Comparison of ENCODE assay signal across 16 cellular contexts in the genomic region with DNA sequence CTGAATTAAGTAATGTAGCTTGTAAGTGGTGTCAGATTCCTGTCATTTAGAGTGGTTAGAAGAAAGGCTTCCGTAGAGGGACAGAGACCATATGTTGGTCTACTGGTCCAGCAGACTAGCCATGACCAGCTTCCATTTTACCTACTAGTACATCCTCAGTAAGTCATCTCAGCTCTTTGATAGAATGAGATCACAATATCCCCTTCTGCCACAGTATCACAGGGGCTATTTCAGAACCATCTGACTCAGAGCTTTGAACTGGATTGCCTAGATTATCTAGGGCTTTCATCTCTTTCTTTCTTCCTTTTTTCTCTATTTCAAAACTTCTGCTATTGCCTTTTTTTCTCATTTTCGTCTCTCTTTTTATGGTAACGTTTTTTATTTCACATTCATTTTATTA. TPM values are rescaled to one million over a fixed set of nuclear protein-coding genes. Genes with fewer than 3 reads are reported as not detected.
DNase-seq lines count a peak whose midpoint lies in the region; ATAC-seq and TF ChIP-seq lines count a peak whose summit lies in the region.
"Had no signal": no experiment of that assay in that cellular context is flagged by ENCODE, and none has a peak within 500 bp of the region (broad histone marks: within the 10 kb centered on the region; RNA-seq: fewer than 3 reads in every experiment).

No MANE protein-coding gene starts in this region.

- no peaks in the 10 kb centered on the region for H3K9me3 Mint-ChIP-seq in chondrocyte (ENCODE audit: low read depth)
- no peaks in the 10 kb centered on the region for H3K9me3 Mint-ChIP-seq in activated CD4-positive, alpha-beta memory T cell treated with anti-CD3 and anti-CD28 coated beads for 36 hours
- H3K9me3 Mint-ChIP-seq: CD4-positive, alpha-beta T cell; GM23338; naive thymus-derived CD8-positive, alpha-beta T cell had no signal

- H3K4me1 Mint-ChIP-seq in chondrocyte (ENCODE audit: low read depth) = peaks cover 51% of the 10 kb centered on the region
- H3K4me1 Mint-ChIP-seq in activated CD4-positive, alpha-beta memory T cell treated with anti-CD3 and anti-CD28 coated beads for 36 hours (ENCODE audit: low read depth) = peaks cover 47% of the 10 kb centered on the region

- H3K27ac Mint-ChIP-seq in chondrocyte (ENCODE audit: unreplicated experiment) = peak overlapping the region; percentile 53
- no peak overlapping the region for H3K27ac Mint-ChIP-seq in activated CD4-positive, alpha-beta memory T cell treated with anti-CD3 and anti-CD28 coated beads for 36 hours
- H3K27ac Mint-ChIP-seq: CD4-positive, alpha-beta T cell; GM23338 had no signal

- no peak for ATAC-seq in GM19463 (IDR thresholded peaks at IDR 0.05; ENCODE audit: unreplicated experiment)
- no peak for ATAC-seq in HG02840 (IDR thresholded peaks at IDR 0.05; ENCODE audit: low FRiP score, unreplicated experiment)
- ATAC-seq: activated CD4-positive, CD25-positive, alpha-beta regulatory T cell treated with anti-CD3 and anti-CD28 coated beads, Interleukin-2, amount 50 U/mL, for 24 hours; GM23338; naive thymus-derived CD8-positive, alpha-beta T cell had no signal

- DNase-seq in NOMO-1 (lab: John Stamatoyannopoulos, UW; ENCODE audit: unreplicated experiment in 2 of 2) (peak; percentile 8 to 19), NOMO-1 treated with dmso at 0.1 percent for 144 hours (lab: John Stamatoyannopoulos, UW; ENCODE audit: unreplicated experiment) (no peak), NOMO-1 treated with DMSO at 0.1 percent for 48 hours (lab: John Stamatoyannopoulos, UW; ENCODE audit: unreplicated experiment) (peak; percentile 32), chondrocyte (ENCODE audit: low spot score) (no peak)
- DNase-seq in activated CD4-positive, alpha-beta memory T cell treated with anti-CD3 and anti-CD28 coated beads for 36 hours = no peak
- DNase-seq in stimulated activated naive CD4-positive, alpha-beta T cell (lab: John Stamatoyannopoulos, UW) = no peak
- DNase-seq: activated gamma-delta T cell; CD4-positive, alpha-beta T cell; colonic mucosa; naive thymus-derived CD8-positive, alpha-beta T cell; NCI-H2029; stimulated activated naive CD4-positive, alpha-beta T cell treated with Interleukin-2 at 50 U/mL for 16 hours had no signal

- no peak overlapping the region for H3K4me3 Mint-ChIP-seq in chondrocyte (ENCODE audit: unreplicated experiment)
- H3K4me3 Mint-ChIP-seq in activated CD4-positive, alpha-beta memory T cell treated with anti-CD3 and anti-CD28 coated beads for 36 hours = no peak overlapping the region
- H3K4me3 Mint-ChIP-seq: CD4-positive, alpha-beta T cell; GM23338; naive thymus-derived CD8-positive, alpha-beta T cell had no signal

- intact Hi-C loops in activated CD4-positive, alpha-beta memory T cell treated with anti-CD3 and anti-CD28 coated beads for 36 hours (cut with micrococcal nuclease) = loop anchor here (10.0 kb wide), 1 partner anchor 424 kb away; the partner anchor contains the start of gene BBS10

- peaks cover 3% of the 10 kb centered on the region for H3K36me3 Mint-ChIP-seq in chondrocyte (ENCODE audit: low read depth)
- peaks cover 2% of the 10 kb centered on the region for H3K36me3 Mint-ChIP-seq in activated CD4-positive, alpha-beta memory T cell treated with anti-CD3 and anti-CD28 coated beads for 36 hours

- CTCF ChIA-PET in activated CD4-positive, alpha-beta memory T cell treated with anti-CD3 and anti-CD28 coated beads for 36 hours (lab: Charles Lee) = interaction anchor here (0.8 kb wide), 1 partner anchor 112 kb away, joined by 3 read pairs; no protein-coding TSS in a partner anchor

- H3K27me3 Mint-ChIP-seq in chondrocyte (ENCODE audit: low read depth) = no peaks in the 10 kb centered on the region
- no peaks in the 10 kb centered on the region for H3K27me3 Mint-ChIP-seq in activated CD4-positive, alpha-beta memory T cell treated with anti-CD3 and anti-CD28 coated beads for 36 hours
- H3K27me3 Mint-ChIP-seq: CD4-positive, alpha-beta T cell; naive thymus-derived CD8-positive, alpha-beta T cell had no signal

- POLR2A ChIA-PET in activated CD4-positive, alpha-beta memory T cell treated with anti-CD3 and anti-CD28 coated beads for 36 hours (lab: Charles Lee) = interaction anchor here (1.0 kb wide), 1 partner anchor 9 kb away, joined by 4 read pairs; no protein-coding TSS in a partner anchor

- TF ChIP-seq CTCF in chondrocyte (IDR thresholded peaks at IDR 0.05) = no peak

RNA-seq across cellular contexts. Expression of gene ZDHHC17, which starts 4.7 kb away (rescaled TPM):
- total RNA-seq in chondrocyte = 36.0 to 43.0 TPM (median 39.6 TPM) in 3 replicates
- 10 to 100 TPM; 18.8 to 20.0 TPM for total RNA-seq in activated CD4-positive, alpha-beta memory T cell treated with anti-CD3 and anti-CD28 coated beads for 36 hours

Comparison
In these comparisons a context has a peak if more than half of its experiments do, and no peak if none do; other contexts are left out.
1. DNase-seq: peak in NOMO-1 (2 of 2) and NOMO-1 treated with DMSO at 0.1 percent for 48 hours (single experiment); none in NOMO-1 treated with dmso at 0.1 percent for 144 hours (single experiment), chondrocyte (single experiment), activated CD4-positive, alpha-beta memory T cell treated with anti-CD3 and anti-CD28 coated beads for 36 hours (single experiment) and stimulated activated naive CD4-positive, alpha-beta T cell (0 of 6).